1 cellular context compared by ENCODE assay signal in the genomic region with DNA sequence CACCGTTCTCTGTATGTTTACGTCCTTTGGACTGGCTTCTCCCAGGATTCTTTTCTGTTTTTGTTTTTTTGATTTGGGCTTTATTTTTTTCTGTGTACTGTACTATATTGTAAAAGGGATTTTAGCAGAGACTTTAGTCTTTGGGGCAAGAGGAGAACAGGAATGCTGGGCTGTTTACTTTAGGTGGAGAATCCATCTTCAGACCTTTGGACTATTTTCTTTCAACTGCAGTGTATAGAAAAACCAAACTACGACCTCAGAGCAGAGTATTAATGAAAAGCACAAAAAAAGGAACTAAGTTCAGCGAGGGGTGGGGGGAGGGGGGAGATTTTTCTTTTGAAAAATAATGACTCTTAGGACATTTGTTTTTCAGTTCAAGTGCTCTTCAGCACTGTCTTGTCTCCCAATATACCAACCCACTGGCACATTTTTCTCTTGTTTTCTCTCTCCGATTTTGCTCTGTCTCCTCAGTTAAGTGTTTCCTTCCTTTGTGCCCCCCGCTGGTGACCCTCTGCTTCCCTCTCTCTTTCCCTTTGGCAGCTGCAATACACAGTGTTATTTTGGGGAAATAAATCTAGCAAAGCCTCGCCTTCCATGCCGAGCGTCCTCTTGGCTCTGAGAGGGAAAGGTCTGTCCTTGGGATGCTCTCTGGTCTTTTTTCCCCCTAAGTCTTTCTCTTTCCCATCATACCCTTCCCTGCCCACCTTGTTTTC.
TF ChIP-seq lines count a peak whose summit lies in the region.

No MANE protein-coding gene starts in this region.

TF ChIP-seq in endothelial cell of umbilical vein, 7 proteins besides CTCF, POLR2A, EP300 and RAD21:
- TF ChIP-seq MYC (IDR thresholded peaks at IDR 0.05; ENCODE audit: low read depth, low read length) (no peak), POLR2AphosphoS5 (IDR thresholded peaks at IDR 0.05; ENCODE audit: insufficient read depth, low read depth, low read length) (no peak), FOS (IDR thresholded peaks at IDR 0.05; ENCODE audit: borderline replicate concordance, insufficient read depth, low read length) (no peak), JUN (IDR thresholded peaks at IDR 0.05; ENCODE audit: borderline replicate concordance, insufficient read depth, insufficient read length, low read depth) (no peak), EZH2 (IDR thresholded peaks at IDR 0.05; ENCODE audit: borderline replicate concordance, low read depth, low read length, severe bottlenecking) (no peak), GATA2 (IDR thresholded peaks at IDR 0.05; ENCODE audit: insufficient read depth, insufficient read length, low read depth, low read length) (no peak)
- TF ChIP-seq, protein P1, sequence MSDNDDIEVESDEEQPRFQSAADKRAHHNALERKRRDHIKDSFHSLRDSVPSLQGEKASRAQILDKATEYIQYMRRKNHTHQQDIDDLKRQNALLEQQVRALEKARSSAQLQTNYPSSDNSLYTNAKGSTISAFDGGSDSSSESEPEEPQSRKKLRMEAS (IDR thresholded peaks at IDR 0.05; ENCODE audit: insufficient read depth, insufficient read length), result no peak
